Comparison of ENCODE assay signal across 8 cellular contexts in the genomic region with DNA sequence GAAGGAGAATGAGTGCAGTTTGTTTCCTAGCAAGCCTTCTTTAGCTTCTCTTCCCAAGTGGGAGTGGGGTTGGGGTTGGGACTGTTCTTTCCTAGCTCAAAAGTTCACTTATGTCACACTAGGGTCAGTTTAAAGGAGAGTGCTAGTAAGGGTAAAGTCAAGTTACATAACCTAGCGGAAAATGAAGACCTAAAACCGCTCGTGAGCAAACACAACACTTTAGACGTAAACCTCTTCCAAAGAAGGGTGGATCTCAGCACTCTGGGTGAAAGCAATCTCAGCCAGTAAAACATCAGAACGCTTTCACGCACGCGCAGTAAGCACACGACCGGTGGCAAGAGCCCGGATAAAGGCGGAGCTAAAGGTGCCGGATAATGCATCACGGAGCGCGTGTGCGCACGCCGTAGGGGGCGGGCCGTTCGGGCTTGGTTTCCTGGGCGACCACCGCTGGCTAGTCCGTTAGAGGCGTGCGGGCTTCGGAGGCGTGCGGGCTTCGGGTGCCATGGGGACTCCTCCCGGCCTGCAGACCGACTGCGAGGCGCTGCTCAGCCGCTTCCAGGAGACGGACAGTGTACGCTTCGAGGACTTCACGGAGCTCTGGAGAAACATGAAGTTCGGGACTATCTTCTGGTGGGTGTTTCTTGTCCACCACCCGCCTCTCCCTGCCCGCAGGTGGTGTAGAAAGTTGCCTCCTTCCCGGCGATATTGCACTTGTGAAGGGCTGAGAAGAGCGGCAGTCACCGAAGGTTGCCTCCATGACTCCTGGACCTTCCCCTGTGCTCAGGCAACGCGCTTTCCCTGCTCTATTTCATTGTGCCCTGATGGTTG. TPM values are rescaled to one million over a fixed set of nuclear protein-coding genes. Genes with fewer than 3 reads are reported as not detected.
DNase-seq lines count a peak whose midpoint lies in the region; ATAC-seq and TF ChIP-seq lines count a peak whose summit lies in the region.

A gene with protein sequence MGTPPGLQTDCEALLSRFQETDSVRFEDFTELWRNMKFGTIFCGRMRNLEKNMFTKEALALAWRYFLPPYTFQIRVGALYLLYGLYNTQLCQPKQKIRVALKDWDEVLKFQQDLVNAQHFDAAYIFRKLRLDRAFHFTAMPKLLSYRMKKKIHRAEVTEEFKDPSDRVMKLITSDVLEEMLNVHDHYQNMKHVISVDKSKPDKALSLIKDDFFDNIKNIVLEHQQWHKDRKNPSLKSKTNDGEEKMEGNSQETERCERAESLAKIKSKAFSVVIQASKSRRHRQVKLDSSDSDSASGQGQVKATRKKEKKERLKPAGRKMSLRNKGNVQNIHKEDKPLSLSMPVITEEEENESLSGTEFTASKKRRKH (plus strand): TSS at position 462 of the 828 bp plus-strand sequence. CDS start 41 bp downstream, at position 503.

- DNase-seq in CD14-positive monocyte (ENCODE audit: low spot score) (peak; percentile 96), NCI-H748 (lab: John Stamatoyannopoulos, UW; ENCODE audit: unreplicated experiment) (peak; percentile 99), dedifferentiated amniotic fluid mesenchymal stem cell (ENCODE audit: extremely low spot score) (peak; percentile 99), left kidney (ENCODE audit: low read depth, low spot score) (peak; percentile 99)
- DNase-seq in activated CD4-positive, alpha-beta T cell treated with anti-CD3 and anti-CD28 coated beads, Interleukin-2, amount 50 U/mL, for 24 hours (ENCODE audit: low read depth in 1 of 2, low spot score in 1 of 2): peak; percentile 91 to 95
- DNase-seq in stimulated activated CD4-positive, alpha-beta T cell treated with anti-CD3 and anti-CD28 coated beads, Interleukin-1b, Interleukin-23, amount 100 ng/mL, for 48 hours: peak; percentile 96

- H3K4me1 Mint-ChIP-seq in CD14-positive monocyte: peaks cover 20% of the 10 kb centered on the region

- H3K36me3 Mint-ChIP-seq in CD14-positive monocyte: peaks cover 5 to 10% of the 10 kb centered on the region in 2 donors

- TF ChIP-seq CTCF in CD14-positive monocyte (IDR thresholded peaks at IDR 0.05): no peak

- intact Hi-C loops in CD14-positive monocyte (cut with micrococcal nuclease): no loop called here

- peak within 1 kb of the TSS; percentile 99 for H3K4me3 Mint-ChIP-seq in CD14-positive monocyte

- peak; percentile 98 for ATAC-seq in GM19395 (IDR thresholded peaks at IDR 0.05; ENCODE audit: unreplicated experiment)
- ATAC-seq in HG03558 (IDR thresholded peaks at IDR 0.05; ENCODE audit: extremely low read depth, unreplicated experiment): peak; percentile 100

- peak within 1 kb of the TSS; percentile 95 to 97 (median 97) for H3K27ac Mint-ChIP-seq in CD14-positive monocyte

- peaks cover 0 to 3% (median 2%) of the 10 kb centered on the region in 3 donors for H3K27me3 Mint-ChIP-seq in CD14-positive monocyte (ENCODE audit: low read depth in 3 of 3)

- peaks cover 0 to 3% (median 0%) of the 10 kb centered on the region in 7 donors for H3K9me3 Mint-ChIP-seq in CD14-positive monocyte

RNA-seq across cellular contexts. Expression of the gene that starts here (rescaled TPM):
- 1 to 10 TPM; 2.9 to 3.2 TPM for polyA plus RNA-seq in CD14-positive monocyte

Comparison
In these comparisons a context has a peak if more than half of its experiments do, and no peak if none do; other contexts are left out.
1. Peak in every context shown above with its lines: DNase-seq and ATAC-seq.